8 cellular contexts compared by ENCODE assay signal in the genomic region with DNA sequence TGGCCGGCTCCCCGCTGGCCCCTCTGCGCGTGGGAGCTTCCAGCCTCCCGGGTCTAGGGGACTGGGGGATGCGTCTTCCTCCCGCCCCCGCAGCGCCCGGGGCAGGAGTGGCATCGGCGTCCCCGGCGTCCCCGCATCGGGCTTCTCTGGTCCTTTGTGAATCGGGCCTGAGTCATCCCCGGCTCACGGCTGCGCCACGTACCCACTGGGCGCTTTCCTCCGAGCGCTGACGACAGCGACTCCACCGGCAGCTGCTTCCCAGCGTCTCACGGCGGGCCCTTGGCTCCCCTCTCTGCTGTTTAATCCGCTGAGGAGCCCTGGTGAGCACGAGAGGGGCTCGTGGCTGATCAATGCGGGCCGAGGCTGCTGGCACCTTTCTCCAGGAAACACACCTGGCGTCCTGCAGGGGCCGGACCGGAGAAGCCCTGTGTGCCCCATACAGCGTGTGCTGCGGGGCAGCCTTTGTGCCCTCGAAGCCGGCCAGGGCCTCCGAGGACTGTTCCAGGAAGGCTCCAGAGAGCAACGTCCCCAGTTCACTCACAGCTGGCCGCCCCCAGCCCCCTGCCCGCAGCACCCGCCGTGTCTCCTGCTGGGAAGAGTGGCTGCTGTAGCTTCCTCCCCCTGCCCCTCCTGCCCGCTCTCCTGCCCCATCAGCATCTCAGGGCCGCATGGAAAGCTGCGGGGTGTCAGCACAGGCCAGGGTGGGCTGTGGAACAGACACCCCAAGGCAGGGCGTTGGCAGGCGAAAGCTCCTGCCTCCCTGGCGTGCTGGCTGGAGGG.
DNase-seq lines count a peak whose midpoint lies in the region; ATAC-seq, FAIRE-seq and TF ChIP-seq lines count a peak whose summit lies in the region.

No MANE protein-coding gene starts in this region.

- no peaks in the 10 kb centered on the region for H4K20me1 ChIP-seq in H1 (replicated peaks in 1 of 2; ENCODE audit: control insufficient read depth in 1 of 2, insufficient read depth in 2 of 2, low read length in 2 of 2)

- no peak overlapping the region for H2BK120ac ChIP-seq in H1 (replicated peaks; ENCODE audit: low read depth, low read length)

- H3K27ac ChIP-seq in H1 (ENCODE audit: low read depth, low read length) = no peak overlapping the region

- no peak overlapping the region for H3K23ac ChIP-seq in H1 (ENCODE audit: insufficient read length)

- peaks cover 5% of the 10 kb centered on the region for H3K27me3 Mint-ChIP-seq in HFFc6 (ENCODE audit: insufficient read depth)
- peaks cover 10% of the 10 kb centered on the region for H3K27me3 Mint-ChIP-seq in mesothelial cell of epicardium (ENCODE audit: low read depth)

- H3K9me3 Mint-ChIP-seq in HFFc6 = no peaks in the 10 kb centered on the region
- H3K9me3 Mint-ChIP-seq in mesothelial cell of epicardium = peaks cover 5% of the 10 kb centered on the region

- POLR2A ChIA-PET in H1 (lab: Charles Lee; ENCODE audit: partially characterized antibody) = interaction anchor here (0.7 to 1.1 kb wide), 2 partner anchors 20 to 97 kb away, joined by 3 read pairs; no protein-coding TSS in a partner anchor

- H2AFZ ChIP-seq in H1 (ENCODE audit: low read length) = no peak overlapping the region

- H3K36me3 Mint-ChIP-seq in HFFc6 (ENCODE audit: low read depth) (no peaks in the 10 kb centered on the region), mesothelial cell of epicardium (no peaks in the 10 kb centered on the region)

- H3K36me3 ChIP-seq in H1 (ENCODE audit: control insufficient read depth in 2 of 4, insufficient read depth in 4 of 4, low read length in 3 of 4) = no peaks in the 10 kb centered on the region

- ATAC-seq in HG02571 (IDR thresholded peaks at IDR 0.05; ENCODE audit: unreplicated experiment) = no peak
- no peak for ATAC-seq in GM21526 (IDR thresholded peaks at IDR 0.05; ENCODE audit: low FRiP score, unreplicated experiment)

- no peak overlapping the region for H2AK5ac ChIP-seq in H1 (ENCODE audit: low read depth, low read length)

- 0 out of 7 replicates have a peak overlapping the region, but pooled peaks of 1 of the 4 experiments have one; percentile 14 for H3K9ac ChIP-seq in H1 (replicated peaks in 1 of 4; ENCODE audit: extremely low read depth in 1 of 4, low read depth in 3 of 4, low read length in 3 of 4)

- peak overlapping the region; percentile 79 for H4K8ac ChIP-seq in H1 (ENCODE audit: extremely low read depth, insufficient read depth, low read length)

- TF ChIP-seq EP300 in H1 (IDR thresholded peaks at IDR 0.05; ENCODE audit: borderline replicate concordance in 1 of 2, low read depth in 2 of 2, low read length in 2 of 2) = no peak

- H4K5ac ChIP-seq in H1 (ENCODE audit: insufficient read length, low read depth, low read length) = no peak overlapping the region

- H3K4ac ChIP-seq in H1 (replicated peaks; ENCODE audit: insufficient read length, low read depth, low read length) = no peak overlapping the region

- no peak overlapping the region for H3K14ac ChIP-seq in H1 (ENCODE audit: insufficient read length)

- no peaks in the 10 kb centered on the region for H3K79me2 ChIP-seq in H1 (ENCODE audit: control insufficient read depth in 1 of 2, insufficient read depth in 2 of 2, low read length in 2 of 2)

- peak overlapping the region; percentile 60 for H3K18ac ChIP-seq in H1 (ENCODE audit: extremely low read depth, low read length)

- H3K79me1 ChIP-seq in H1 (ENCODE audit: low read depth, low read length) = no peaks in the 10 kb centered on the region

- peaks cover 7% of the 10 kb centered on the region for H3K4me1 Mint-ChIP-seq in HFFc6 (ENCODE audit: low read depth)
- H3K4me1 Mint-ChIP-seq in mesothelial cell of epicardium = peaks cover 10% of the 10 kb centered on the region

- peaks cover 0 to 8% (median 1%) of the 10 kb centered on the region in 4 experiments; a peak in 3 of 7 replicates for H3K4me1 ChIP-seq in H1 (replicated peaks in 1 of 4; ENCODE audit: control insufficient read depth in 3 of 4, insufficient read depth in 4 of 4, low read length in 3 of 4)

- H4K91ac ChIP-seq in H1 (replicated peaks; ENCODE audit: insufficient read length, low read length) = no peak overlapping the region

- TF ChIP-seq POLR2A in H1 (IDR thresholded peaks at IDR 0.05; ENCODE audit: control extremely low read depth in 1 of 2, low read depth in 2 of 2, low read length in 2 of 2) = no peak

- no peak overlapping the region for H3K56ac ChIP-seq in H1 (replicated peaks; ENCODE audit: insufficient read length, low read depth, low read length)

- H3K27ac Mint-ChIP-seq in HFFc6 (peak overlapping the region; percentile 69), mesothelial cell of epicardium (no peak overlapping the region)

- 0 out of 4 replicates have a peak, but pooled peaks of 1 of the 2 experiments have one; percentile 11 for TF ChIP-seq RAD21 in H1 (IDR thresholded peaks at IDR 0.05 in 1 of 2, conservative IDR thresholded peaks at IDR 0.05 in 1 of 2; ENCODE audit: low read depth in 2 of 2, low read length in 2 of 2)

- H3K4me3 ChIP-seq in H1 (ENCODE audit: extremely low read depth in 1 of 4, insufficient read depth in 2 of 4, low read depth in 3 of 4, low read length in 4 of 4) = peak overlapping the region; percentile 23 to 58 (median 38)

- FAIRE-seq in H1 (lab: Jason Lieb, UNC) = no peak

- H2BK15ac ChIP-seq in H1 (ENCODE audit: low read length) = no peak overlapping the region

- 22% methylated on average over 48 of the region's 54 CpGs; no CpG with 5 or more reads in 1 of the 2 experiments for WGBS in H1 (ENCODE audit: extremely low coverage in 1 of 2, insufficient coverage in 1 of 2, insufficient read length in 1 of 2, insufficient replicate concordance in 2 of 2, low coverage in 1 of 2, low lambda C conversion rate in 2 of 2, missing lambda C conversion rate in 1 of 2), 2 experiments

- H3K4me3 Mint-ChIP-seq in HFFc6 (peak overlapping the region; percentile 65), mesothelial cell of epicardium (peak overlapping the region; percentile 58)

- no peaks in the 10 kb centered on the region for H3K9me3 ChIP-seq in H1 (ENCODE audit: insufficient read depth in 2 of 2, low read depth in 1 of 2, low read length in 1 of 2)

- CTCF ChIA-PET in H1 (lab: Charles Lee; ENCODE audit: partially characterized antibody) = interaction anchor here (0.6 to 2.5 kb wide), 9 partner anchors 10 to 330 kb away, joined by 3 to 10 read pairs (median 4); no protein-coding TSS in a partner anchor

- peak overlapping the region; percentile 62 to 77 for H3K4me2 ChIP-seq in H1 (ENCODE audit: insufficient read depth in 1 of 2, low read depth in 2 of 2, low read length in 2 of 2)

- DNase-seq in AG08395 (ENCODE audit: low spot score) (peak; percentile 86), HFFc6 (peak; percentile 76), H1 (ENCODE audit: low read depth in 1 of 2, low spot score in 2 of 2) (peak in 1 of 2 experiments; percentile 65), mesothelial cell of epicardium (ENCODE audit: low spot score in 2 of 2, unreplicated experiment in 2 of 2) (peak in 1 of 2 experiments; percentile 66)
- DNase-seq in activated CD4-positive, alpha-beta T cell treated with anti-CD3 and anti-CD28 coated beads for 4 hours = peak; percentile 38 to 56
- DNase-seq in stimulated activated CD8-positive, alpha-beta memory T cell treated with anti-CD3 and anti-CD28 coated beads, Interleukin-15, amount 100 ng/mL, for 4 hours (ENCODE audit: low read depth in 2 of 2) = peak; percentile 18 to 37

- H3K23me2 ChIP-seq in H1 (ENCODE audit: low read depth, low read length) = peaks cover 4% of the 10 kb centered on the region; the same call in 1 of the 2 replicates

- no peak overlapping the region for H2BK20ac ChIP-seq in H1 (ENCODE audit: low read length)

- no peak overlapping the region for H2BK12ac ChIP-seq in H1 (ENCODE audit: low read depth, low read length)

- H3K27me3 ChIP-seq in H1 (replicated peaks in 1 of 4; ENCODE audit: control insufficient read depth in 3 of 4, extremely low read depth in 1 of 4, insufficient read depth in 3 of 4, low read length in 3 of 4) = peaks cover 2 to 18% (median 10%) of the 10 kb centered on the region in 4 experiments; a peak in 6 of 7 replicates

- peak; percentile 58 for TF ChIP-seq CTCF in HFFc6 (IDR thresholded peaks at IDR 0.05)
- no peak for TF ChIP-seq CTCF in H1 (IDR thresholded peaks at IDR 0.05; ENCODE audit: control extremely low read depth in 1 of 3, insufficient read depth in 1 of 3, low read depth in 1 of 3, low read length in 3 of 3)
- TF ChIP-seq CTCF in mesothelial cell of epicardium (IDR thresholded peaks at IDR 0.05; ENCODE audit: unreplicated experiment) = no peak

- no peak overlapping the region for H2BK5ac ChIP-seq in H1 (ENCODE audit: low read depth, low read length)

TF ChIP-seq in H1, 55 proteins besides CTCF, POLR2A, EP300 and RAD21 (continues in another document):
- TF ChIP-seq KDM4A (IDR thresholded peaks at IDR 0.05; ENCODE audit: low read depth, low read length, severe bottlenecking) = peak; percentile 29
- TF ChIP-seq EGR1 (IDR thresholded peaks at IDR 0.05; ENCODE audit: borderline replicate concordance, low read depth, low read length) = peak; percentile 32; the same call in 1 of the 2 replicates
- 0 out of 2 replicates have a peak, but pooled peaks have one; percentile 14 for TF ChIP-seq CREB1 (IDR thresholded peaks at IDR 0.05)
- TF ChIP-seq CBX8 (IDR thresholded peaks at IDR 0.05; ENCODE audit: borderline replicate concordance, low read depth, low read length) = no peak
- TF ChIP-seq BACH1 (IDR thresholded peaks at IDR 0.05; ENCODE audit: low read length) = peak; percentile 24; the same call in 1 of the 2 replicates
- TF ChIP-seq, protein P1, sequence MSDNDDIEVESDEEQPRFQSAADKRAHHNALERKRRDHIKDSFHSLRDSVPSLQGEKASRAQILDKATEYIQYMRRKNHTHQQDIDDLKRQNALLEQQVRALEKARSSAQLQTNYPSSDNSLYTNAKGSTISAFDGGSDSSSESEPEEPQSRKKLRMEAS (IDR thresholded peaks at IDR 0.05) = 0 out of 2 replicates have a peak, but pooled peaks have one; percentile 21
